Comparison of ENCODE assay signal across 8 cellular contexts in the genomic region with DNA sequence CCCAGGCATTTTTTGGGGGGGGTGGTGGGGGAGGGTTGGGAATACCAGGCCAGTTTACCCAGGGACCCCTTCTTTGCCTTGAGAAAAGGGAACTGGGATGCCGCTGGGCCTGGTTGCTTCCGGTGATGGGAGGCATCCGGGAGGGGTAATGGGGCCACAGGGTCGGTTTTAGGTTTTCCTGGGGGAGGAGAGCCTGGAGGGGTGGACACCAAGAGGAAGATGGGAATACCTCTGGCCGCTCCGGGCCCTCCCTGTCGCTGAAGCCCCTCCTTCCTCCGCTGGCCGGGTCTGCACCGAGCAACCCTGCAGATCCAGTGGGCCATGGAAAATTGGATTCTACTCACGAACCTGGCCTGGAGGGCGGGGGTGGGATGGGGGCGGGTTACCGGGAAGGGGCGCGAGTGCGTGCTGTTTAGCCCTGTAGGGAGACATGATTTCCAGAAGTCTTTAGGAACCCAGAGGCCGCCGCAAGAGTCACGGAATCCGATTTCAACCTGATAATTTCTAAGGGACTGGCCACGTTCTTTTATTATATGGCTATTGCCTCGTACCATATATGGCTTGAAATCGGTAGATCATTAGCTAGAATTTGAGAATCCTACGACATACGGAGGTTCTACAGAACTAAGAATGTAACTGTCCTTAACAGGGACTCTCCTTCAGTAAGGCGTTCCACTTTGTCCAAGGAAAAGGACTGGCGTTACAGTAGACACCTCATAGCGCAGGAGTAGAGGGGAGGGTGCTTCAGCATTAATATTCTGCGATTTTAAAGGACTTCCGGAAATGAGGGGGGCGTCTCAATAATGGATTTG. TPM values are rescaled to one million over a fixed set of nuclear protein-coding genes. Genes with fewer than 3 reads are reported as not detected.
A peak's percentile ranks its signal among the peaks of the same experiment; 100 is the strongest.
DNase-seq lines count a peak whose midpoint lies in the region; ATAC-seq and TF ChIP-seq lines count a peak whose summit lies in the region.

No MANE protein-coding gene starts in this region.

- POLR2A ChIA-PET in Caco-2 (lab: Charles Lee) = no interaction called here

- peak overlapping the region; percentile 67 for H3K4me3 ChIP-seq in Caco-2 (ENCODE audit: low read depth, low read length)

- H3K9me3 ChIP-seq in Caco-2 = no peaks in the 10 kb centered on the region

- H3K36me3 ChIP-seq in Caco-2 (ENCODE audit: control insufficient read depth, insufficient read depth, low read length) = no peaks in the 10 kb centered on the region

- CTCF ChIA-PET in Caco-2 (lab: Charles Lee) = no interaction called here

- peaks cover 14% of the 10 kb centered on the region for H3K4me1 ChIP-seq in Caco-2

- H3K27me3 Mint-ChIP-seq in Caco-2 (ENCODE audit: insufficient read depth, unreplicated experiment) = no peaks in the 10 kb centered on the region
- no peaks in the 10 kb centered on the region; the same call in 1 of the 2 replicates for H3K27me3 Mint-ChIP-seq in HFFc6 (ENCODE audit: insufficient read depth)

- peak overlapping the region; percentile 29 for H3K27ac ChIP-seq in cingulate gyrus (ENCODE audit: low read depth, low read length)
- peak overlapping the region; percentile 88 for H3K27ac ChIP-seq in layer of hippocampus (ENCODE audit: low read depth, low read length)

- DNase-seq in Caco-2 = peak; percentile 39 to 42
- DNase-seq in HFFc6 = peak; percentile 21
- peak; percentile 15 for DNase-seq in RPMI8226
- DNase-seq in stimulated activated CD4-positive, alpha-beta T cell treated with anti-CD3 and anti-CD28 coated beads, Interleukin-2, amount 100 ng/mL, for 24 hours = peak; percentile 12 to 22

- H3K4me3 Mint-ChIP-seq in Caco-2 (ENCODE audit: unreplicated experiment) (peak overlapping the region; percentile 90), HFFc6 (peak overlapping the region; percentile 91)

- ATAC-seq in GM19467 (IDR thresholded peaks at IDR 0.05; ENCODE audit: unreplicated experiment) (no peak), GM21619 (IDR thresholded peaks at IDR 0.05; ENCODE audit: unreplicated experiment) (no peak)

- no TSS peak for BruUV-seq in Caco-2 (replicated peaks; lab: Mats Ljungman, UMichigan)

- intact Hi-C loops in Caco-2 (cut with micrococcal nuclease; ENCODE audit: unreplicated experiment) = loop anchor here (2.0 kb wide), 2 partner anchors 23 to 35 kb away; a partner anchor contains a TSS

- H3K36me3 Mint-ChIP-seq in Caco-2 (ENCODE audit: insufficient read depth, unreplicated experiment) (peaks cover 34% of the 10 kb centered on the region), HFFc6 (ENCODE audit: low read depth) (peaks cover 26% of the 10 kb centered on the region)

- peak overlapping the region; percentile 85 for H3K27ac Mint-ChIP-seq in Caco-2 (ENCODE audit: unreplicated experiment)
- H3K27ac Mint-ChIP-seq in HFFc6 = peak overlapping the region; percentile 47

- H3K4me1 Mint-ChIP-seq in Caco-2 (ENCODE audit: low read depth, unreplicated experiment) (peaks cover 15% of the 10 kb centered on the region), HFFc6 (ENCODE audit: low read depth) (peaks cover 45% of the 10 kb centered on the region)

- H3K9me3 Mint-ChIP-seq in Caco-2 (ENCODE audit: unreplicated experiment) (no peaks in the 10 kb centered on the region), HFFc6 (no peaks in the 10 kb centered on the region)

- TF ChIP-seq CTCF in Caco-2 (IDR thresholded peaks at IDR 0.05; ENCODE audit: insufficient read depth in 1 of 2, low read depth in 1 of 2, low read length in 1 of 2, severe bottlenecking in 1 of 2, unreplicated experiment in 1 of 2) = no peak
- no peak for TF ChIP-seq CTCF in HFFc6 (IDR thresholded peaks at IDR 0.05)

- H3K27me3 ChIP-seq in Caco-2 (replicated peaks; ENCODE audit: control insufficient read depth, insufficient read depth, low read length) (no peaks in the 10 kb centered on the region), layer of hippocampus (ENCODE audit: control insufficient read depth, insufficient read depth, low read length) (no peaks in the 10 kb centered on the region)

RNA-seq across cellular contexts. Expression of a gene that starts 0.8 kb away (rescaled TPM):
- 59.4 and 68.4 TPM in 2 replicates for total RNA-seq in Caco-2 (2022)
- 10 to 100 TPM; 63.3 to 78.7 (median 71.2) TPM for total RNA-seq in HFFc6 (2021; fragmentation: NEBNext Ultra II Directional; extraction: Animal tissue kit (Norgen Biotek cat#: 25700))

RNA-seq across cellular contexts. Expression of a gene that starts 34.3 kb away (rescaled TPM):
- total RNA-seq in Caco-2 (2022) = 176 and 192 TPM in 2 replicates
- 100 to 1,000 TPM; 181 to 275 (median 249) TPM for total RNA-seq in HFFc6 (2021; fragmentation: NEBNext Ultra II Directional; extraction: Animal tissue kit (Norgen Biotek cat#: 25700))

RNA-seq across cellular contexts. Expression of a gene that starts 50.2 kb away (rescaled TPM):
- not detected in 2 replicates for total RNA-seq in Caco-2 (2022)
- total RNA-seq in HFFc6 (2021; fragmentation: NEBNext Ultra II Directional; extraction: Animal tissue kit (Norgen Biotek cat#: 25700)) = 1 to 10 TPM in 2 of 6 experiments, under 1 TPM in 4; 0.11 to 1.2 (median 0.51) TPM
